ENCODE assay signal across 8 cellular contexts in the genomic region with DNA sequence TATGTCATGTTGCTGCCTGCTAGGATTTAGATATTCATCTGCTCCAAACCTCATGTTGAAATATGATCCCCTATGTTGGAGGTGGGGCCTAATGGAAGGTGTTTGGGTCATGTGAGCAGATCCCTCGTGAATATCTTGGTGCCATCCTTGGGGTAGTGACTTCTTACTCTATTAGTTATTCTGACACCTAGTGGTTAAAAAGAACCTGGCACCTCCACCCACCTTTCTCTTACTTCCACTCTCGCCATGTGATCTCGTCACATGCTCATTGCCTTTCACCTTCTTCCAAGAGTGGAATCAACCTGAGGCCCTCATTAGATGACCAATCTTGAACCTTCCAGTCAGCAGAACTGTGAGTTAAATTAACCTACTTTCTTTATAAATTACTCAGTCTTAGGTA.
DNase-seq lines count a peak whose midpoint lies in the region; ATAC-seq, FAIRE-seq and TF ChIP-seq lines count a peak whose summit lies in the region.

No MANE protein-coding gene starts in this region.

- 2% methylated on average over 3 of the region's 3 CpGs for WGBS in A549 (ENCODE audit: missing lambda C conversion rate)
- no CpG with 5 or more reads among the region's 3 CpGs for WGBS in iPS DF 6.9 (ENCODE audit: insufficient coverage, insufficient read length)

- DNase-seq in A549 (ENCODE audit: low read depth in 1 of 2, low spot score in 1 of 2), result peak in 1 of 2 experiments; percentile 37
- peak; percentile 71 for DNase-seq in NCI-H82 (lab: John Stamatoyannopoulos, UW)
- peak; percentile 13 for DNase-seq in iPS DF 6.9 (ENCODE audit: low read depth, low spot score)
- DNase-seq in activated effector memory CD4-positive, alpha-beta T cell treated with anti-CD3 and anti-CD28 coated beads, Interleukin-2, amount 50 U/mL, for 16 hours, result no peak
- DNase-seq in germinal center (ENCODE audit: low spot score), result no peak
- DNase-seq in foreskin melanocyte, result no peak

- TF ChIP-seq CTCF in A549 (IDR thresholded peaks at IDR 0.05), result no peak

- H3K4me1 ChIP-seq in A549 (no peaks in the 10 kb centered on the region), iPS DF 6.9 (ENCODE audit: control insufficient read depth, insufficient read depth, low read length) (no peaks in the 10 kb centered on the region)

- no peak for TF ChIP-seq POLR2A in A549 (IDR thresholded peaks at IDR 0.05; ENCODE audit: low read length)

- ATAC-seq in A549, result peak; percentile 50 to 73; a peak in 3 of 6 replicates
- ATAC-seq in GM18861 (IDR thresholded peaks at IDR 0.05; ENCODE audit: unreplicated experiment), result peak; percentile 95
- ATAC-seq in HG02970 (IDR thresholded peaks at IDR 0.05; ENCODE audit: low FRiP score, unreplicated experiment), result peak; percentile 71

- H3K4me2 ChIP-seq in A549, result no peak overlapping the region

- TF ChIP-seq EP300 in A549 (IDR thresholded peaks at IDR 0.05), result no peak

- POLR2A ChIA-PET in A549 (lab: Yijun Ruan, JAX), result no interaction called here

- TF ChIP-seq RAD21 in A549 (conservative IDR thresholded peaks at IDR 0.05 in 1 of 2, IDR thresholded peaks at IDR 0.05 in 1 of 2), result peak in 1 of 2 experiments; percentile 19; a peak in 2 of 5 replicates

- H3K27me3 ChIP-seq in iPS DF 6.9 (ENCODE audit: control insufficient read depth, insufficient read depth, low read length), result no peaks in the 10 kb centered on the region

- H3K4me3 ChIP-seq in A549 (no peak overlapping the region), iPS DF 6.9 (ENCODE audit: low read length) (no peak overlapping the region)

- no peaks in the 10 kb centered on the region for H3K36me3 ChIP-seq in iPS DF 6.9 (ENCODE audit: control insufficient read depth, insufficient read depth, low read length)

- no peak overlapping the region for H3K27ac ChIP-seq in A549
- no peak overlapping the region for H3K27ac ChIP-seq in iPS DF 6.9 (ENCODE audit: low read length)

- CTCF ChIA-PET in A549 (lab: Yijun Ruan, JAX), result interaction anchor here (0.8 kb wide), 1 partner anchor 9 kb away, joined by 3 read pairs; no protein-coding TSS in a partner anchor

- no peak for FAIRE-seq in A549 (lab: Jason Lieb, UNC)

- H3K9me3 ChIP-seq in A549 (no peaks in the 10 kb centered on the region), iPS DF 6.9 (ENCODE audit: control insufficient read depth, insufficient read depth, low read length) (no peaks in the 10 kb centered on the region)

TF ChIP-seq in A549, 52 proteins besides CTCF, POLR2A, EP300 and RAD21:
- TF ChIP-seq, protein P1, sequence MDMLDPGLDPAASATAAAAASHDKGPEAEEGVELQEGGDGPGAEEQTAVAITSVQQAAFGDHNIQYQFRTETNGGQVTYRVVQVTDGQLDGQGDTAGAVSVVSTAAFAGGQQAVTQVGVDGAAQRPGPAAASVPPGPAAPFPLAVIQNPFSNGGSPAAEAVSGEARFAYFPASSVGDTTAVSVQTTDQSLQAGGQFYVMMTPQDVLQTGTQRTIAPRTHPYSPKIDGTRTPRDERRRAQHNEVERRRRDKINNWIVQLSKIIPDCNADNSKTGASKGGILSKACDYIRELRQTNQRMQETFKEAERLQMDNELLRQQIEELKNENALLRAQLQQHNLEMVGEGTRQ (IDR thresholded peaks at IDR 0.05), result peak; percentile 75
- no peak for TF ChIP-seq JUN (IDR thresholded peaks at IDR 0.05)

Comparison
In these comparisons a context has a peak if more than half of its experiments do, and no peak if none do; other contexts are left out.
1. DNase-seq: peak in NCI-H82 (single experiment) and iPS DF 6.9 (single experiment); none in activated effector memory CD4-positive, alpha-beta T cell treated with anti-CD3 and anti-CD28 coated beads, Interleukin-2, amount 50 U/mL, for 16 hours (single experiment), germinal center (single experiment) and foreskin melanocyte (single experiment).
2. Peak in every context shown above with its lines, with median percentiles within 50 percentile points of each other: ATAC-seq.